ENCODE assay signal across 8 cellular contexts in genomic region chr15:65980824-65981456, GRCh38.
DNase-seq lines count a peak whose midpoint lies in the region; ATAC-seq, FAIRE-seq and TF ChIP-seq lines count a peak whose summit lies in the region.

No MANE protein-coding gene starts in this region.

- no peak overlapping the region for H3K18ac ChIP-seq in mesendoderm (ENCODE audit: low read length)

- no peak overlapping the region for H3K56ac ChIP-seq in mesendoderm (ENCODE audit: low read length)

- H3K36me3 ChIP-seq in SJSA1 (no peaks in the 10 kb centered on the region), mesendoderm (ENCODE audit: control insufficient read depth, insufficient read depth, low read length) (no peaks in the 10 kb centered on the region)

- H3K4me3 Mint-ChIP-seq in endothelial cell (ENCODE audit: unreplicated experiment) = no peak overlapping the region

- no peak overlapping the region for H4K5ac ChIP-seq in mesendoderm (ENCODE audit: low read length)

- H3K27me3 ChIP-seq in SJSA1 (replicated peaks) = peaks cover 36% of the 10 kb centered on the region
- no peaks in the 10 kb centered on the region for H3K27me3 ChIP-seq in mesendoderm (ENCODE audit: insufficient read depth, low read length, poor library complexity)

- no peaks in the 10 kb centered on the region for H3K9me3 Mint-ChIP-seq in endothelial cell (ENCODE audit: unreplicated experiment)

- no peak overlapping the region for H3K23ac ChIP-seq in mesendoderm (ENCODE audit: low read length)

- H3K4me3 ChIP-seq in HFF-Myc (replicated peaks; ENCODE audit: low read depth, low read length) = no peak overlapping the region
- H3K4me3 ChIP-seq in SJSA1 = no peak overlapping the region
- H3K4me3 ChIP-seq in mesendoderm (ENCODE audit: low read length) = no peak overlapping the region

- no peak for FAIRE-seq in D721Med (lab: Jason Lieb, UNC)

- H3K4me1 ChIP-seq in SJSA1 (replicated peaks) = no peaks in the 10 kb centered on the region
- H3K4me1 ChIP-seq in mesendoderm (ENCODE audit: control insufficient read depth, low read depth, low read length) = peaks cover 2% of the 10 kb centered on the region

- H3K79me2 ChIP-seq in mesendoderm (ENCODE audit: control insufficient read depth, insufficient read depth, low read length) = no peaks in the 10 kb centered on the region

- H3K27me3 Mint-ChIP-seq in endothelial cell (ENCODE audit: unreplicated experiment) = peaks cover 6% of the 10 kb centered on the region

- WGBS in mesendoderm (ENCODE audit: extremely low coverage, insufficient coverage, low lambda C conversion rate) = no CpG with 5 or more reads among the region's 5 CpGs

- H2BK5ac ChIP-seq in mesendoderm (ENCODE audit: low read length) = no peak overlapping the region

- no peaks in the 10 kb centered on the region for H3K36me3 Mint-ChIP-seq in endothelial cell (ENCODE audit: low read depth, unreplicated experiment)

- DNase-seq in D721Med (ENCODE audit: insufficient read length, low spot score) (peak; percentile 83), HFF-Myc (ENCODE audit: extremely low read depth, low read depth) (peak; percentile 36), SJSA1 (ENCODE audit: low read depth in 1 of 2, low spot score in 2 of 2) (peak; percentile 34 to 55), endothelial cell (ENCODE audit: low spot score) (peak; percentile 73), mesendoderm (peak; percentile 86)

- H2BK120ac ChIP-seq in mesendoderm (ENCODE audit: low read depth, low read length) = no peak overlapping the region

- H2AK5ac ChIP-seq in mesendoderm (ENCODE audit: low read length) = no peak overlapping the region

- H2BK15ac ChIP-seq in mesendoderm (replicated peaks; ENCODE audit: low read depth) = no peak overlapping the region

- H3K4me1 Mint-ChIP-seq in endothelial cell (ENCODE audit: unreplicated experiment) = peaks cover 10% of the 10 kb centered on the region

- no peak overlapping the region for H3K27ac ChIP-seq in SJSA1
- no peak overlapping the region for H3K27ac ChIP-seq in mesendoderm (ENCODE audit: low read depth, low read length)

- H3K27ac Mint-ChIP-seq in endothelial cell (ENCODE audit: unreplicated experiment) = no peak overlapping the region

- H3K4me2 ChIP-seq in mesendoderm (ENCODE audit: low read length) = no peak overlapping the region

- H3K4ac ChIP-seq in mesendoderm (ENCODE audit: low read depth, low read length) = no peak overlapping the region

- no peaks in the 10 kb centered on the region for H3K79me1 ChIP-seq in mesendoderm (ENCODE audit: low read length)

- no peak overlapping the region for H3K9ac ChIP-seq in mesendoderm (ENCODE audit: low read length)

- peak; percentile 85 for TF ChIP-seq CTCF in D721Med (IDR thresholded peaks at IDR 0.05; ENCODE audit: insufficient read depth, missing control alignments)
- peak; percentile 84 for TF ChIP-seq CTCF in HFF-Myc (IDR thresholded peaks at IDR 0.05; ENCODE audit: low read depth, low read length, missing control alignments)
- TF ChIP-seq CTCF in endothelial cell (IDR thresholded peaks at IDR 0.05; ENCODE audit: unreplicated experiment) = peak; percentile 86

- no peak overlapping the region for H4K8ac ChIP-seq in mesendoderm (ENCODE audit: low read depth, low read length)

- ATAC-seq in HG02763 (IDR thresholded peaks at IDR 0.05; ENCODE audit: unreplicated experiment) (no peak), HG02610 (IDR thresholded peaks at IDR 0.05; ENCODE audit: unreplicated experiment) (no peak), HG03521 (IDR thresholded peaks at IDR 0.05; ENCODE audit: unreplicated experiment) (no peak)

- no peaks in the 10 kb centered on the region for H3K9me3 ChIP-seq in SJSA1 (replicated peaks)

Comparison
In these comparisons a context has a peak if more than half of its experiments do, and no peak if none do; other contexts are left out.
1. DNase-seq: peak in every context shown above with its lines; median percentile 86 in mesendoderm; 83 in D721Med; 73 in endothelial cell; 44 in SJSA1; 36 in HFF-Myc.